ENCODE assay signal across 12 cellular contexts in genomic region chr5:170571331-170571731, GRCh38.
A peak's percentile ranks its signal among the peaks of the same experiment; 100 is the strongest.
DNase-seq lines count a peak whose midpoint lies in the region; ATAC-seq, FAIRE-seq and TF ChIP-seq lines count a peak whose summit lies in the region.
"Had no signal": no experiment of that assay in that cellular context is flagged by ENCODE, and none has a peak within 500 bp of the region (broad histone marks: within the 10 kb centered on the region; RNA-seq: fewer than 3 reads in every experiment).

No MANE protein-coding gene starts in this region.

- H3K27ac ChIP-seq in mesodermal cell (ENCODE audit: low read depth, low read length, severe bottlenecking): peak overlapping the region; percentile 11
- H3K27ac ChIP-seq: C4-2B, prostate gland, tibial nerve had no signal

- H3K4me3 ChIP-seq in AG10803 (ENCODE audit: low read length) (no peak overlapping the region), mesodermal cell (ENCODE audit: extremely low read depth, insufficient read depth, low read length, poor library complexity, severe bottlenecking) (no peak overlapping the region)
- H3K4me3 ChIP-seq: prostate gland, tibial nerve had no signal

- peaks cover 57% of the 10 kb centered on the region for H3K4me1 Mint-ChIP-seq in brain

- peaks cover 0 to 8% (median 0%) of the 10 kb centered on the region in 5 experiments for H3K9me3 Mint-ChIP-seq in brain

- DNase-seq in AG10803 (ENCODE audit: low read depth) (peak; percentile 72), HTR-8/SVneo (ENCODE audit: insufficient read length, low spot score) (peak; percentile 86), GF-D8 (lab: John Stamatoyannopoulos, UW) (no peak)
- DNase-seq: Kasumi-1 had no signal

- ATAC-seq in GM21786 (IDR thresholded peaks at IDR 0.05; ENCODE audit: unreplicated experiment) (no peak), GM18517 (IDR thresholded peaks at IDR 0.05; ENCODE audit: unreplicated experiment) (no peak), GM21423 (IDR thresholded peaks at IDR 0.05; ENCODE audit: unreplicated experiment) (no peak)

- peaks cover 21% of the 10 kb centered on the region for H3K4me1 ChIP-seq in mesodermal cell (ENCODE audit: control insufficient read depth, insufficient read depth, low read length, poor library complexity, severe bottlenecking)
- H3K4me1 ChIP-seq: prostate gland had no signal

- no peaks in the 10 kb centered on the region for H3K9me3 ChIP-seq in mesodermal cell (ENCODE audit: control insufficient read depth, low read length)
- H3K9me3 ChIP-seq: prostate gland had no signal

- H3K27me3 Mint-ChIP-seq in brain: no peaks in the 10 kb centered on the region

- H3K36me3 ChIP-seq in mesodermal cell (ENCODE audit: control insufficient read depth, insufficient read depth, low read length): no peaks in the 10 kb centered on the region
- H3K36me3 ChIP-seq: prostate gland, tibial nerve had no signal

- H3K27ac Mint-ChIP-seq in brain: peak overlapping the region in 4 of 5 experiments; percentile 39 to 85 (median 57)

- FAIRE-seq in HTR-8/SVneo (lab: Jason Lieb, UNC): peak; percentile 76

- peak; percentile 19 for TF ChIP-seq CTCF in AG10803 (conservative IDR thresholded peaks at IDR 0.05; ENCODE audit: low read length)
- no peak for TF ChIP-seq CTCF in brain (conservative IDR thresholded peaks at IDR 0.05)

- peak overlapping the region in 2 of 5 experiments; percentile 0 to 31 for H3K4me3 Mint-ChIP-seq in brain

- 58 to 65% methylated on average over 3 to 5 of the region's 5 CpGs for WGBS in mesodermal cell (ENCODE audit: insufficient coverage in 2 of 2), 2 experiments

- no peaks in the 10 kb centered on the region for H3K36me3 Mint-ChIP-seq in brain
